In genomic region chr5:71925608-71926091, GRCh38 we compare ENCODE assay signal across 15 cellular contexts.
DNase-seq lines count a peak whose midpoint lies in the region; ATAC-seq and TF ChIP-seq lines count a peak whose summit lies in the region.
"Had no signal": no experiment of that assay in that cellular context is flagged by ENCODE, and none has a peak within 500 bp of the region (broad histone marks: within the 10 kb centered on the region; RNA-seq: fewer than 3 reads in every experiment).

No MANE protein-coding gene starts in this region.

- DNase-seq in AG10803 (ENCODE audit: low read depth) (peak; percentile 79), NCI-H1092 (lab: John Stamatoyannopoulos, UW) (peak; percentile 29), chondrocyte (ENCODE audit: low spot score) (no peak), left lung (no peak), NOMO-1 treated with dmso at 0.1 percent for 144 hours (lab: John Stamatoyannopoulos, UW; ENCODE audit: unreplicated experiment) (no peak), iPS-NIHi11 (ENCODE audit: low spot score) (no peak), NCI-H146 treated with DMSO at 0.1 percent for 48 hours (lab: John Stamatoyannopoulos, UW; ENCODE audit: unreplicated experiment) (no peak)
- DNase-seq: activated CD4-positive, alpha-beta memory T cell treated with anti-CD3 and anti-CD28 coated beads for 36 hours; AML-193; DND-41; T-helper 9 cell had no signal

- no peak overlapping the region for H3K4me3 Mint-ChIP-seq in chondrocyte (ENCODE audit: unreplicated experiment)
- H3K4me3 Mint-ChIP-seq: activated CD4-positive, alpha-beta memory T cell treated with anti-CD3 and anti-CD28 coated beads for 36 hours; memory B cell had no signal

- peak; percentile 26 for ATAC-seq in left lung
- no peak for ATAC-seq in GM18870 (IDR thresholded peaks at IDR 0.05; ENCODE audit: unreplicated experiment)

- H3K36me3 Mint-ChIP-seq in chondrocyte (ENCODE audit: low read depth) = no peaks in the 10 kb centered on the region
- H3K36me3 Mint-ChIP-seq: activated CD4-positive, alpha-beta memory T cell treated with anti-CD3 and anti-CD28 coated beads for 36 hours; memory B cell had no signal

- peaks cover 34% of the 10 kb centered on the region for H3K4me1 Mint-ChIP-seq in chondrocyte (ENCODE audit: low read depth)
- H3K4me1 Mint-ChIP-seq: memory B cell had no signal

- TF ChIP-seq CTCF in AG10803 (conservative IDR thresholded peaks at IDR 0.05; ENCODE audit: low read length) (no peak), chondrocyte (IDR thresholded peaks at IDR 0.05) (no peak), left lung (IDR thresholded peaks at IDR 0.05) (no peak)

- H3K27ac Mint-ChIP-seq in chondrocyte (ENCODE audit: unreplicated experiment) = peak overlapping the region; percentile 94
- H3K27ac Mint-ChIP-seq: activated CD4-positive, alpha-beta memory T cell treated with anti-CD3 and anti-CD28 coated beads for 36 hours; memory B cell had no signal

- peaks cover 0 to 7% of the 10 kb centered on the region in 2 donors for H3K9me3 ChIP-seq in left lung
- H3K9me3 ChIP-seq: HAP-1 had no signal

- peaks cover 0 to 2% of the 10 kb centered on the region in 2 donors for H3K4me1 ChIP-seq in left lung

- H3K36me3 ChIP-seq in left lung = no peaks in the 10 kb centered on the region
- H3K36me3 ChIP-seq: HAP-1 had no signal

- H3K27ac ChIP-seq in left lung = no peak overlapping the region
- H3K27ac ChIP-seq: RWPE1 had no signal

- no peaks in the 10 kb centered on the region for H3K27me3 ChIP-seq in left lung

- H3K27me3 Mint-ChIP-seq in chondrocyte (ENCODE audit: low read depth) = no peaks in the 10 kb centered on the region

- no peak overlapping the region for H3K4me3 ChIP-seq in AG10803 (ENCODE audit: low read length)
- H3K4me3 ChIP-seq in left lung = no peak overlapping the region
- H3K4me3 ChIP-seq: HAP-1 had no signal

- H3K9me3 Mint-ChIP-seq in chondrocyte (ENCODE audit: low read depth) = peaks cover 9% of the 10 kb centered on the region

- intact Hi-C loops in left lung (cut with DNase I) = no loop called here

Comparison
In these comparisons a context has a peak if more than half of its experiments do, and no peak if none do; other contexts are left out.
1. DNase-seq: peak in AG10803 (single experiment) and NCI-H1092 (single experiment); none in chondrocyte (single experiment), left lung (0 of 2), NOMO-1 treated with dmso at 0.1 percent for 144 hours (single experiment), iPS-NIHi11 (single experiment) and NCI-H146 treated with DMSO at 0.1 percent for 48 hours (single experiment).